In genomic region chr7:110157631-110158362, GRCh38 we compare ENCODE assay signal across 2 cellular contexts.
TF ChIP-seq lines count a peak whose summit lies in the region.

No MANE protein-coding gene starts in this region.

TF ChIP-seq in SK-N-SH treated with all-trans-retinoic acid at 6 μM for 48 hours, 23 proteins besides CTCF, POLR2A, EP300 and RAD21 (continued from another document):
- no peak; the same call in 1 of the 2 replicates for TF ChIP-seq TSHZ2 (CRISPR knock-in tag; IDR thresholded peaks at IDR 0.05)
- no peak for TF ChIP-seq TCF4 (CRISPR knock-in tag; IDR thresholded peaks at IDR 0.05; ENCODE audit: borderline replicate concordance)
- no peak for TF ChIP-seq TOX (CRISPR knock-in tag; IDR thresholded peaks at IDR 0.05; ENCODE audit: borderline replicate concordance)
- no peak for TF ChIP-seq GLIS3 (CRISPR knock-in tag; IDR thresholded peaks at IDR 0.05)
- TF ChIP-seq ZC3H10 (CRISPR knock-in tag; IDR thresholded peaks at IDR 0.05) = no peak
- TF ChIP-seq ZFP3 (CRISPR knock-in tag; IDR thresholded peaks at IDR 0.05) = no peak
- 0 out of 2 replicates have a peak, but pooled peaks have one; percentile 13 for TF ChIP-seq ZFP30 (CRISPR knock-in tag; IDR thresholded peaks at IDR 0.05)
- peak; percentile 70; the same call in 1 of the 2 replicates for TF ChIP-seq CREB5 (CRISPR knock-in tag; IDR thresholded peaks at IDR 0.05; ENCODE audit: low read depth)
- no peak for TF ChIP-seq BACH2 (CRISPR knock-in tag; IDR thresholded peaks at IDR 0.05; ENCODE audit: borderline replicate concordance)
- TF ChIP-seq, protein P1, sequence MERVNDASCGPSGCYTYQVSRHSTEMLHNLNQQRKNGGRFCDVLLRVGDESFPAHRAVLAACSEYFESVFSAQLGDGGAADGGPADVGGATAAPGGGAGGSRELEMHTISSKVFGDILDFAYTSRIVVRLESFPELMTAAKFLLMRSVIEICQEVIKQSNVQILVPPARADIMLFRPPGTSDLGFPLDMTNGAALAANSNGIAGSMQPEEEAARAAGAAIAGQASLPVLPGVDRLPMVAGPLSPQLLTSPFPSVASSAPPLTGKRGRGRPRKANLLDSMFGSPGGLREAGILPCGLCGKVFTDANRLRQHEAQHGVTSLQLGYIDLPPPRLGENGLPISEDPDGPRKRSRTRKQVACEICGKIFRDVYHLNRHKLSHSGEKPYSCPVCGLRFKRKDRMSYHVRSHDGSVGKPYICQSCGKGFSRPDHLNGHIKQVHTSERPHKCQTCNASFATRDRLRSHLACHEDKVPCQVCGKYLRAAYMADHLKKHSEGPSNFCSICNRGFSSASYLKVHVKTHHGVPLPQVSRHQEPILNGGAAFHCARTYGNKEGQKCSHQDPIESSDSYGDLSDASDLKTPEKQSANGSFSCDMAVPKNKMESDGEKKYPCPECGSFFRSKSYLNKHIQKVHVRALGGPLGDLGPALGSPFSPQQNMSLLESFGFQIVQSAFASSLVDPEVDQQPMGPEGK (CRISPR knock-in tag; IDR thresholded peaks at IDR 0.05; ENCODE audit: borderline replicate concordance) = no peak
- TF ChIP-seq ARNTL (CRISPR knock-in tag; IDR thresholded peaks at IDR 0.05; ENCODE audit: borderline replicate concordance, low read depth) = no peak
- no peak for TF ChIP-seq ZNF565 (CRISPR knock-in tag; conservative IDR thresholded peaks at IDR 0.05; ENCODE audit: low read depth)
- peak; percentile 91 for TF ChIP-seq ISL1 (CRISPR knock-in tag; IDR thresholded peaks at IDR 0.05)
- no peak for TF ChIP-seq CSDC2 (CRISPR knock-in tag; IDR thresholded peaks at IDR 0.05)
- TF ChIP-seq SNAI2 (CRISPR knock-in tag; IDR thresholded peaks at IDR 0.05) = no peak

TF ChIP-seq in SK-N-SH, 30 proteins besides CTCF, POLR2A, EP300 and RAD21 (continued from another document):
- TF ChIP-seq, protein P2, sequence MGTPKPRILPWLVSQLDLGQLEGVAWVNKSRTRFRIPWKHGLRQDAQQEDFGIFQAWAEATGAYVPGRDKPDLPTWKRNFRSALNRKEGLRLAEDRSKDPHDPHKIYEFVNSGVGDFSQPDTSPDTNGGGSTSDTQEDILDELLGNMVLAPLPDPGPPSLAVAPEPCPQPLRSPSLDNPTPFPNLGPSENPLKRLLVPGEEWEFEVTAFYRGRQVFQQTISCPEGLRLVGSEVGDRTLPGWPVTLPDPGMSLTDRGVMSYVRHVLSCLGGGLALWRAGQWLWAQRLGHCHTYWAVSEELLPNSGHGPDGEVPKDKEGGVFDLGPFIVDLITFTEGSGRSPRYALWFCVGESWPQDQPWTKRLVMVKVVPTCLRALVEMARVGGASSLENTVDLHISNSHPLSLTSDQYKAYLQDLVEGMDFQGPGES (IDR thresholded peaks at IDR 0.05; ENCODE audit: low read depth, low read length) = no peak
- TF ChIP-seq RCOR1 (IDR thresholded peaks at IDR 0.05; ENCODE audit: low read length) (no peak), SIN3A (IDR thresholded peaks at IDR 0.05; ENCODE audit: borderline replicate concordance, low read depth, low read length) (no peak)
- TF ChIP-seq, protein P3, sequence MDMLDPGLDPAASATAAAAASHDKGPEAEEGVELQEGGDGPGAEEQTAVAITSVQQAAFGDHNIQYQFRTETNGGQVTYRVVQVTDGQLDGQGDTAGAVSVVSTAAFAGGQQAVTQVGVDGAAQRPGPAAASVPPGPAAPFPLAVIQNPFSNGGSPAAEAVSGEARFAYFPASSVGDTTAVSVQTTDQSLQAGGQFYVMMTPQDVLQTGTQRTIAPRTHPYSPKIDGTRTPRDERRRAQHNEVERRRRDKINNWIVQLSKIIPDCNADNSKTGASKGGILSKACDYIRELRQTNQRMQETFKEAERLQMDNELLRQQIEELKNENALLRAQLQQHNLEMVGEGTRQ (IDR thresholded peaks at IDR 0.05; ENCODE audit: borderline replicate concordance, low read depth, low read length) = no peak
